In genomic region chr1:234593109-234593508, GRCh38 we compare ENCODE assay signal across 27 cellular contexts.
"Had no signal": no experiment of that assay in that cellular context is flagged by ENCODE, and none has a peak within 500 bp of the region (broad histone marks: within the 10 kb centered on the region; RNA-seq: fewer than 3 reads in every experiment).

No MANE protein-coding gene starts in this region.

- ATAC-seq: effector memory CD8-positive, alpha-beta T cell; esophagus mucosa; foreskin keratinocyte; gastrocnemius medialis; gastroesophageal sphincter; heart right ventricle had no signal

- H3K27me3 ChIP-seq: colonic mucosa, dorsolateral prefrontal cortex, esophagus squamous epithelium, foreskin keratinocyte, gastrocnemius medialis, gastroesophageal sphincter, heart right ventricle, hepatocyte had no signal

- H2AFZ ChIP-seq: hepatocyte had no signal

- H3K4me2 ChIP-seq: hepatocyte had no signal

- H3K4me3 ChIP-seq: colonic mucosa, coronary artery, dorsolateral prefrontal cortex, esophagus squamous epithelium, gastrocnemius medialis, gastroesophageal sphincter, heart right ventricle, hepatocyte had no signal

- H3K79me2 ChIP-seq: hepatocyte had no signal

- FAIRE-seq: colon, endometrium, endothelial cell of umbilical vein, frontal cortex had no signal

- H3K27ac ChIP-seq: colonic mucosa, coronary artery, dorsolateral prefrontal cortex, epithelial cell of prostate, esophagus squamous epithelium, foreskin keratinocyte, gastrocnemius medialis, gastroesophageal sphincter, heart right ventricle, hepatocyte had no signal

- H3K4me1 ChIP-seq: colonic mucosa had no signal

- H3K36me3 ChIP-seq: colonic mucosa, esophagus squamous epithelium, gastrocnemius medialis, gastroesophageal sphincter, heart right ventricle had no signal

- H3K9me3 ChIP-seq: colonic mucosa, esophagus squamous epithelium, gastrocnemius medialis, gastroesophageal sphincter, heart right ventricle had no signal

- DNase-seq: colonic mucosa; cortex of kidney; dermis blood vessel endothelial cell; dorsolateral prefrontal cortex; effector CD4-positive, alpha-beta T cell; effector CD8-positive, alpha-beta T cell; effector memory CD4-positive, alpha-beta T cell; effector memory CD8-positive, alpha-beta T cell; endodermal cell; erythroblast; esophagus squamous epithelium; foreskin fibroblast; foreskin keratinocyte; foreskin melanocyte; gastrocnemius medialis; glutamatergic neuron; heart right ventricle; hippocampal formation had no signal
